In genomic region chr21:25708467-25709065, GRCh38 we compare ENCODE assay signal across 2 cellular contexts.
TF ChIP-seq lines count a peak whose summit lies in the region.

No MANE protein-coding gene starts in this region.

TF ChIP-seq in endothelial cell of umbilical vein, 7 proteins besides CTCF, POLR2A, EP300 and RAD21:
- TF ChIP-seq GATA2 (IDR thresholded peaks at IDR 0.05; ENCODE audit: insufficient read depth, insufficient read length, low read depth, low read length) (no peak), MYC (IDR thresholded peaks at IDR 0.05; ENCODE audit: low read depth, low read length) (no peak), FOS (IDR thresholded peaks at IDR 0.05; ENCODE audit: borderline replicate concordance, insufficient read depth, low read length) (no peak), MAX (IDR thresholded peaks at IDR 0.05; ENCODE audit: insufficient read depth, insufficient read length) (no peak), POLR2AphosphoS5 (IDR thresholded peaks at IDR 0.05; ENCODE audit: insufficient read depth, low read depth, low read length) (no peak), EZH2 (IDR thresholded peaks at IDR 0.05; ENCODE audit: borderline replicate concordance, low read depth, low read length, severe bottlenecking) (no peak), JUN (IDR thresholded peaks at IDR 0.05; ENCODE audit: borderline replicate concordance, insufficient read depth, insufficient read length, low read depth) (no peak)

TF ChIP-seq in neural cell, 6 proteins besides CTCF, POLR2A, EP300 and RAD21:
- TF ChIP-seq SMC3 (conservative IDR thresholded peaks at IDR 0.05; ENCODE audit: poor library complexity) = peak; percentile 77
- TF ChIP-seq TAF1 (IDR thresholded peaks at IDR 0.05; ENCODE audit: low read depth) = no peak
